ENCODE assay signal across 26 cellular contexts in genomic region chr7:16742547-16742946, GRCh38.
"Had no signal": no experiment of that assay in that cellular context is flagged by ENCODE, and none has a peak within 500 bp of the region (broad histone marks: within the 10 kb centered on the region; RNA-seq: fewer than 3 reads in every experiment).

No MANE protein-coding gene starts in this region.

- H3K9me3 ChIP-seq: ascending aorta, body of pancreas, Peyer's patch had no signal

- H3K4me3 ChIP-seq: ascending aorta, body of pancreas, Peyer's patch had no signal

- ATAC-seq: activated naive CD4-positive, alpha-beta T cell treated with anti-CD3 and anti-CD28 coated beads, Interleukin-2, amount 50 U/mL, for 72 hours; activated naive CD8-positive, alpha-beta T cell treated with anti-CD3 and anti-CD28 coated beads, Interleukin-2, amount 50 U/mL, for 24 hours; activated T-cell treated with anti-CD3 and anti-CD28 coated beads, Interleukin-2, amount 50 U/mL, for 4 hours; body of pancreas had no signal

- H3K27ac ChIP-seq: ascending aorta, body of pancreas, Peyer's patch, RWPE1 had no signal

- H3K4me1 ChIP-seq: ascending aorta had no signal

- H3K36me3 ChIP-seq: ascending aorta, Peyer's patch had no signal

- DNase-seq: activated CD4-positive, alpha-beta T cell treated with anti-CD3 and anti-CD28 coated beads for 4 hours; activated CD4-positive, alpha-beta T cell treated with anti-CD3 and anti-CD28 coated beads, Interleukin-2, amount 50 U/mL, for 48 hours; activated CD8-positive, alpha-beta memory T cell treated with anti-CD3 and anti-CD28 coated beads for 24 hours; activated effector memory CD4-positive, alpha-beta T cell treated with anti-CD3 and anti-CD28 coated beads, Interleukin-2, amount 50 U/mL, for 16 hours; activated naive CD4-positive, alpha-beta T cell treated with Interleukin-2 at 50 U/mL for 16 hours; activated naive CD8-positive, alpha-beta T cell treated with anti-CD3 and anti-CD28 coated beads, Interleukin-2, amount 50 U/mL, for 24 hours; activated T-cell treated with anti-CD3 and anti-CD28 coated beads, Interleukin-2, amount 50 U/mL, for 4 hours; amniotic stem cell; body of pancreas; central memory CD4-positive, alpha-beta T cell; Karpas-422; NCI-H1048; NCI-H1417; NCI-H1694; NCI-H2029; NCI-H2107; NCI-H2171 treated with DMSO at 0.1 percent for 48 hours; NCI-H226; NCI-H526; NCI-H774; Peyer's patch; SHP77 had no signal

- FAIRE-seq: bronchial epithelial cell had no signal

- H3K27me3 ChIP-seq: ascending aorta, body of pancreas, Peyer's patch had no signal
